ENCODE assay signal across 11 cellular contexts in genomic region chr1:93584238-93585003, GRCh38.
DNase-seq lines count a peak whose midpoint lies in the region; ATAC-seq, FAIRE-seq and TF ChIP-seq lines count a peak whose summit lies in the region.
"Had no signal": no experiment of that assay in that cellular context is flagged by ENCODE, and none has a peak within 500 bp of the region (broad histone marks: within the 10 kb centered on the region; RNA-seq: fewer than 3 reads in every experiment).

No MANE protein-coding gene starts in this region.

- H2AFZ ChIP-seq in astrocyte (ENCODE audit: low read depth, low read length) = no peak overlapping the region

- CTCF ChIA-PET in A673 (lab: Charles Lee) = no interaction called here
- CTCF ChIA-PET in T-cell (lab: Charles Lee) = no interaction called here

- no peak overlapping the region for H3K4me2 ChIP-seq in astrocyte (ENCODE audit: low read length)

- H3K9me3 ChIP-seq in A673 (ENCODE audit: low read depth, low read length, poor library complexity, severe bottlenecking) (no peaks in the 10 kb centered on the region), astrocyte (ENCODE audit: insufficient read depth, low read depth, low read length) (no peaks in the 10 kb centered on the region)

- peaks cover 6% of the 10 kb centered on the region for H3K4me1 ChIP-seq in A673 (ENCODE audit: insufficient read depth, low read length, poor library complexity, severe bottlenecking)
- peaks cover 15% of the 10 kb centered on the region for H3K4me1 ChIP-seq in astrocyte (ENCODE audit: insufficient read depth, low read length)

- peaks cover 52% of the 10 kb centered on the region for H4K20me1 ChIP-seq in astrocyte (ENCODE audit: insufficient read depth, low read length)

- H3K36me3 Mint-ChIP-seq in astrocyte (ENCODE audit: low read depth, unreplicated experiment) (peaks cover 28% of the 10 kb centered on the region), T-cell (no peaks in the 10 kb centered on the region)

- peak overlapping the region; percentile 21 for H3K4me3 Mint-ChIP-seq in astrocyte (ENCODE audit: unreplicated experiment)
- no peak overlapping the region for H3K4me3 Mint-ChIP-seq in T-cell

- peak overlapping the region; percentile 71 for H3K27ac Mint-ChIP-seq in astrocyte (ENCODE audit: unreplicated experiment)
- H3K27ac Mint-ChIP-seq in T-cell = no peak overlapping the region

- POLR2A ChIA-PET in A673 (lab: Charles Lee; ENCODE audit: low non-redundant PET) (no interaction called here), T-cell (lab: Charles Lee) (no interaction called here)

- DNase-seq in A673 (ENCODE audit: low spot score) = peak; percentile 48
- no peak for DNase-seq in astrocyte (ENCODE audit: low read depth)
- DNase-seq in left ventricle myocardium superior = no peak
- DNase-seq in posterior vena cava (ENCODE audit: low spot score) = peak; percentile 54
- DNase-seq in T-cell = no peak
- no peak for DNase-seq in NCI-H2081 treated with DMSO at 0.1 percent for 48 hours (lab: John Stamatoyannopoulos, UW)
- DNase-seq: mesendoderm; SIG-M5; stimulated activated CD4-positive, alpha-beta T cell treated with anti-CD3 and anti-CD28 coated beads, Interleukin-2, amount 100 ng/mL, for 48 hours had no signal

- H3K36me3 ChIP-seq in A673 (ENCODE audit: insufficient read depth, low read length, poor library complexity, severe bottlenecking) = no peaks in the 10 kb centered on the region
- H3K36me3 ChIP-seq in astrocyte (ENCODE audit: insufficient read depth, low read length) = peaks cover 57% of the 10 kb centered on the region

- H3K9me3 Mint-ChIP-seq in astrocyte (ENCODE audit: unreplicated experiment) (no peaks in the 10 kb centered on the region), T-cell (no peaks in the 10 kb centered on the region)

- FAIRE-seq in astrocyte (lab: Jason Lieb, UNC) = no peak

- no peaks in the 10 kb centered on the region for H3K27me3 Mint-ChIP-seq in astrocyte (ENCODE audit: low read depth, unreplicated experiment)
- no peaks in the 10 kb centered on the region for H3K27me3 Mint-ChIP-seq in T-cell

- no peak overlapping the region for H3K9ac ChIP-seq in astrocyte (ENCODE audit: low read length)

- no TSS peak for BruUV-seq in A673 (replicated peaks; lab: Mats Ljungman, UMichigan)

- H3K27me3 ChIP-seq in A673 (replicated peaks; ENCODE audit: insufficient read depth, low read depth, low read length, poor library complexity) = no peaks in the 10 kb centered on the region
- H3K27me3 ChIP-seq in astrocyte (ENCODE audit: insufficient read depth, low read length) = no peaks in the 10 kb centered on the region

- H3K27ac ChIP-seq in A673 (ENCODE audit: low read depth, low read length, poor library complexity, severe bottlenecking) (no peak overlapping the region), astrocyte (ENCODE audit: low read depth, low read length) (no peak overlapping the region)

- TF ChIP-seq CTCF in A673 (conservative IDR thresholded peaks at IDR 0.05; ENCODE audit: low read depth, low read length) = no peak
- no peak for TF ChIP-seq CTCF in astrocyte (IDR thresholded peaks at IDR 0.05; ENCODE audit: insufficient read depth, low read depth, low read length)

- intact Hi-C loops in A673 (cut with micrococcal nuclease; ENCODE audit: unreplicated experiment) = no loop called here
- intact Hi-C loops in left ventricle myocardium superior (cut with micrococcal nuclease) = no loop called here
- intact Hi-C loops in posterior vena cava (cut with DNase I) = no loop called here

- peaks cover 36% of the 10 kb centered on the region for H3K4me1 Mint-ChIP-seq in astrocyte (ENCODE audit: low read depth, unreplicated experiment)
- no peaks in the 10 kb centered on the region for H3K4me1 Mint-ChIP-seq in T-cell

- peaks cover 54% of the 10 kb centered on the region for H3K79me2 ChIP-seq in astrocyte (ENCODE audit: insufficient read depth, low read length)

- ATAC-seq in left ventricle myocardium superior (peak; percentile 75), T-cell (replicated peaks in 1 of 4) (no peak), GM18907 (IDR thresholded peaks at IDR 0.05; ENCODE audit: unreplicated experiment) (no peak), HG02973 (IDR thresholded peaks at IDR 0.05; ENCODE audit: unreplicated experiment) (no peak)

- H3K4me3 ChIP-seq in A673 (ENCODE audit: low read depth, low read length, poor library complexity, severe bottlenecking) = no peak overlapping the region
- no peak overlapping the region for H3K4me3 ChIP-seq in astrocyte (ENCODE audit: insufficient read depth, low read depth, low read length)

Comparison
In these comparisons a context has a peak if more than half of its experiments do, and no peak if none do; other contexts are left out.
1. DNase-seq: peak in A673 (single experiment) and posterior vena cava (single experiment); none in astrocyte (single experiment), left ventricle myocardium superior (single experiment), T-cell (0 of 34) and NCI-H2081 treated with DMSO at 0.1 percent for 48 hours (single experiment).